In genomic region chr2:96788393-96789244, GRCh38 we compare ENCODE assay signal across 1 cellular context.
TF ChIP-seq lines count a peak whose summit lies in the region.

No MANE protein-coding gene starts in this region.

TF ChIP-seq in HCT116, 20 proteins besides CTCF, POLR2A, EP300 and RAD21 (continued from another document):
- TF ChIP-seq POLR2AphosphoS5 (IDR thresholded peaks at IDR 0.05; ENCODE audit: low read depth, low read length) = no peak
- no peak for TF ChIP-seq CBX3 (IDR thresholded peaks at IDR 0.05; ENCODE audit: low read depth)
- TF ChIP-seq ZNF274 (IDR thresholded peaks at IDR 0.05; ENCODE audit: low read depth, low read length) = no peak
- no peak for TF ChIP-seq SRF (IDR thresholded peaks at IDR 0.05; ENCODE audit: low read depth)
- TF ChIP-seq MAX (IDR thresholded peaks at IDR 0.05) = no peak
- TF ChIP-seq CEBPB (IDR thresholded peaks at IDR 0.05; ENCODE audit: low read depth) = no peak
- TF ChIP-seq SIN3A (IDR thresholded peaks at IDR 0.05; ENCODE audit: low read depth) = no peak
- TF ChIP-seq SP1 (IDR thresholded peaks at IDR 0.05; ENCODE audit: low read depth) = no peak
- no peak for TF ChIP-seq JUND (IDR thresholded peaks at IDR 0.05)
- TF ChIP-seq YY1 (IDR thresholded peaks at IDR 0.05; ENCODE audit: extremely low read depth, insufficient replicate concordance, low read depth, low read length) = no peak
TF ChIP-seq in HCT116: peak in this region for 0.
